1 cellular context compared by ENCODE assay signal in genomic region chr4:83019794-83020497, GRCh38.
TF ChIP-seq lines count a peak whose summit lies in the region.

No MANE protein-coding gene starts in this region.

TF ChIP-seq in HCT116, 20 proteins besides CTCF, POLR2A, EP300 and RAD21 (continued from another document):
- TF ChIP-seq, protein P1, sequence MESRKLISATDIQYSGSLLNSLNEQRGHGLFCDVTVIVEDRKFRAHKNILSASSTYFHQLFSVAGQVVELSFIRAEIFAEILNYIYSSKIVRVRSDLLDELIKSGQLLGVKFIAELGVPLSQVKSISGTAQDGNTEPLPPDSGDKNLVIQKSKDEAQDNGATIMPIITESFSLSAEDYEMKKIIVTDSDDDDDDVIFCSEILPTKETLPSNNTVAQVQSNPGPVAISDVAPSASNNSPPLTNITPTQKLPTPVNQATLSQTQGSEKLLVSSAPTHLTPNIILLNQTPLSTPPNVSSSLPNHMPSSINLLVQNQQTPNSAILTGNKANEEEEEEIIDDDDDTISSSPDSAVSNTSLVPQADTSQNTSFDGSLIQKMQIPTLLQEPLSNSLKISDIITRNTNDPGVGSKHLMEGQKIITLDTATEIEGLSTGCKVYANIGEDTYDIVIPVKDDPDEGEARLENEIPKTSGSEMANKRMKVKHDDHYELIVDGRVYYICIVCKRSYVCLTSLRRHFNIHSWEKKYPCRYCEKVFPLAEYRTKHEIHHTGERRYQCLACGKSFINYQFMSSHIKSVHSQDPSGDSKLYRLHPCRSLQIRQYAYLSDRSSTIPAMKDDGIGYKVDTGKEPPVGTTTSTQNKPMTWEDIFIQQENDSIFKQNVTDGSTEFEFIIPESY (IDR thresholded peaks at IDR 0.05; ENCODE audit: extremely low read depth, insufficient replicate concordance, low read length), result no peak
- TF ChIP-seq ELF1 (IDR thresholded peaks at IDR 0.05; ENCODE audit: borderline replicate concordance, low read depth), result no peak
